Comparison of ENCODE assay signal across 17 cellular contexts in genomic region chr7:136123352-136123751, GRCh38.
"Had no signal": no experiment of that assay in that cellular context is flagged by ENCODE, and none has a peak within 500 bp of the region (broad histone marks: within the 10 kb centered on the region; RNA-seq: fewer than 3 reads in every experiment).

No MANE protein-coding gene starts in this region.

- DNase-seq: dermis blood vessel endothelial cell; dorsolateral prefrontal cortex; effector CD4-positive, alpha-beta T cell; effector memory CD4-positive, alpha-beta T cell; foreskin keratinocyte; heart left ventricle; hippocampal formation; left cardiac atrium; left lung; left ventricle myocardium superior; lower lobe of right lung; mesenchymal stem cell; mucosa of descending colon had no signal

- H3K4me1 ChIP-seq: foreskin keratinocyte, gastroesophageal sphincter, heart left ventricle, left lung, lower lobe of right lung had no signal

- ATAC-seq: foreskin keratinocyte, gastroesophageal sphincter, heart left ventricle, left cardiac atrium, left lung, left ventricle myocardium superior, lower lobe of right lung, mucosa of descending colon had no signal

- H3K4me3 ChIP-seq: coronary artery, dorsolateral prefrontal cortex, esophagus muscularis mucosa, gastroesophageal sphincter, heart left ventricle, left lung, lower lobe of right lung, mucosa of descending colon had no signal

- H3K4me3 Mint-ChIP-seq: mesothelial cell of epicardium had no signal

- H3K36me3 ChIP-seq: esophagus muscularis mucosa, gastroesophageal sphincter, heart left ventricle, left lung, lower lobe of right lung had no signal

- H3K27ac Mint-ChIP-seq: mesothelial cell of epicardium had no signal

- H3K9me3 ChIP-seq: esophagus muscularis mucosa, gastroesophageal sphincter, heart left ventricle, left lung, lower lobe of right lung, mucosa of descending colon had no signal

- H3K27me3 ChIP-seq: esophagus muscularis mucosa, foreskin keratinocyte, gastroesophageal sphincter, heart left ventricle, left lung had no signal

- H3K4me1 Mint-ChIP-seq: mesothelial cell of epicardium had no signal

- H3K27ac ChIP-seq: coronary artery, dorsolateral prefrontal cortex, esophagus muscularis mucosa, foreskin keratinocyte, gastroesophageal sphincter, heart left ventricle, left lung, lower lobe of right lung had no signal
